Comparison of ENCODE assay signal across 17 cellular contexts in the genomic region with DNA sequence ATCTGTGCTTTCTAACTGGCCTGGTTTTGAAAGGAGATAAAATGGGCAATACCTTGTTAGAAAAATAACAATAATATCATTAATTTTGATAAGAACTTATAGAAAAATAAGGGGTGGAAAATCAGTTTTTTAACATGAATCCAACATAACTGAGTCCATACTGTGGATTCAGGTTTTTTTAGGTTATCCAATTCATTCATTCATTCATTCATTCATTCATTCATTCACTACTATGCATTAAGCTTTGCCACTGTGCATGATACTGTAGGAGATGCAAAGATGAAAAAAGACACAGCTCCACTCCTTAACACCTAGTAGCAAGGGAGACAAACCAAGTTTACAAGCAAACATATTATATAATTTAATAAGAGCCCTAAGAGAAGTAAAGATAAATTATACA.
"Had no signal": no experiment of that assay in that cellular context is flagged by ENCODE, and none has a peak within 500 bp of the region (broad histone marks: within the 10 kb centered on the region; RNA-seq: fewer than 3 reads in every experiment).

No MANE protein-coding gene starts in this region.

- H3K4me3 ChIP-seq: PC-9, SJCRH30, SK-N-MC had no signal

- H3K27me3 ChIP-seq: SJCRH30 had no signal

- H2AFZ ChIP-seq: PC-9 had no signal

- DNase-seq: Karpas-422, MV-4-11, NCI-H1930, NCI-H2107, NCI-H226, NCI-H446 treated with DMSO at 0.1 percent for 48 hours, NCI-H510A, SHP77, SIG-M5, SJCRH30, T-cell had no signal

- H3K9me3 ChIP-seq: SJCRH30 had no signal

- H3K27ac ChIP-seq: PC-9, RWPE1, SJCRH30, SK-N-MC had no signal

- FAIRE-seq: RCC 7860 had no signal

- H3K4me1 ChIP-seq: SJCRH30 had no signal

- H3K36me3 ChIP-seq: SJCRH30 had no signal

- H3K4me2 ChIP-seq: PC-9 had no signal

- ATAC-seq: Panc1, Right ventricle myocardium inferior had no signal
